ENCODE assay signal across 3 cellular contexts in genomic region chr20:3829891-3830290, GRCh38. TPM values are rescaled to one million over a fixed set of nuclear protein-coding genes. Genes with fewer than 3 reads are reported as not detected.
"Had no signal": no experiment of that assay in that cellular context is flagged by ENCODE, and none has a peak within 500 bp of the region (broad histone marks: within the 10 kb centered on the region; RNA-seq: fewer than 3 reads in every experiment).

No MANE protein-coding gene starts in this region.

RNA-seq across cellular contexts. Expression of gene SPEF1, which starts 48.6 kb away (rescaled TPM):
- total RNA-seq: Peyer's patch, RPMI7951, SJSA1 had no signal
